22 cellular contexts compared by ENCODE assay signal in the genomic region with DNA sequence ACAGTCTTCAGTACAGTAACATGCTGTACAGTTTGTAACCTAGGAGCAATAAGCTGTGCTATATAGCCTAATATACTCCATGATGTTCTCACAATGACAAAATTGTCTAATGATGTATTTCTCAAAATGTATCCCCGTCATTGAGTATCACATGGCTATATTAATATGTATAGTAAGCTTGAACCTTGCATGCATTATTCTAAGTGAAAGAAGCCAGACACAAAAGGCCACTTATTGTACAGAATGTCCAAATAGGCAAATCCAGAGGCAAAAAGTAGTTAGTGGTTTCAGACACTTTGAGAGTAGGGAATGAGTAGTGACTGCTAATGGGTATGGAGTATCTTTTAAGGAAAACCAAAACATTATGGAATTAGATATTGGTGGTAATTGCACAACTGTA.
"Had no signal": no experiment of that assay in that cellular context is flagged by ENCODE, and none has a peak within 500 bp of the region (broad histone marks: within the 10 kb centered on the region; RNA-seq: fewer than 3 reads in every experiment).

No MANE protein-coding gene starts in this region.

- DNase-seq: stimulated activated CD4-positive, alpha-beta T cell treated with anti-CD3 and anti-CD28 coated beads, Interleukin-2, amount 100 ng/mL, for 48 hours; stimulated activated CD4-positive, alpha-beta T cell treated with anti-CD3 and anti-CD28 coated beads, Interleukin-4, amount 100 ng/mL, for 1 hour; stimulated activated CD4-positive, alpha-beta T cell treated with anti-CD3 and anti-CD28 coated beads, Interleukin-4, amount 100 ng/mL, for 24 hours; stimulated activated CD4-positive, alpha-beta T cell treated with anti-CD3 and anti-CD28 coated beads, Interleukin-4, amount 100 ng/mL, for 4 hours; stimulated activated CD8-positive, alpha-beta memory T cell treated with anti-CD3 and anti-CD28 coated beads, Interleukin-4, amount 100 ng/mL, for 48 hours; stimulated activated naive B cell treated with anti-CD40 and anti-IgM and Interleukin-4, amounts not matched to agents 10 μg/mL and 1 μg/mL and 100 μg/mL, for 72 hours; stimulated activated naive CD4-positive, alpha-beta T cell; stimulated activated naive CD4-positive, alpha-beta T cell treated with Interleukin-2 at 50 U/mL for 16 hours; stimulated activated naive CD8-positive, alpha-beta T cell treated with anti-CD3 and anti-CD28 coated beads, Interleukin-15, amount 100 ng/mL, for 72 hours; stimulated activated naive CD8-positive, alpha-beta T cell treated with anti-CD3 and anti-CD28 coated beads, Interleukin-15, Interleukin-2, amounts not matched to agents 100 U/mL and 50 U/mL, for 24 hours; stomach; substantia nigra; testis; thyroid gland; tibial artery; transverse colon; trophoblast cell; upper lobe of left lung; upper lobe of right lung; uterus had no signal

- ATAC-seq: stimulated activated effector memory CD8-positive, alpha-beta T cell treated with anti-CD3 and anti-CD28 coated beads, Interleukin-12 subunit alpha, Interleukin-12 subunit beta, amount 100 ng/mL, for 72 hours; stimulated activated memory B cell treated with anti-CD40 and anti-IgM and Interleukin-4, amounts not matched to agents 10 μg/mL and 1 μg/mL and 100 μg/mL, for 72 hours; stimulated activated naive B cell treated with anti-CD40 and anti-IgM and Interleukin-4, amounts not matched to agents 10 μg/mL and 1 μg/mL and 100 μg/mL, for 72 hours; stimulated activated naive CD8-positive, alpha-beta T cell treated with anti-CD3 and anti-CD28 coated beads, Interleukin-15, amount 100 ng/mL, for 72 hours; stimulated activated naive CD8-positive, alpha-beta T cell treated with anti-CD3 and anti-CD28 coated beads, Interleukin-15, Interleukin-2, amounts not matched to agents 100 U/mL and 50 U/mL, for 24 hours; upper lobe of right lung had no signal
